11 cellular contexts compared by ENCODE assay signal in the genomic region with DNA sequence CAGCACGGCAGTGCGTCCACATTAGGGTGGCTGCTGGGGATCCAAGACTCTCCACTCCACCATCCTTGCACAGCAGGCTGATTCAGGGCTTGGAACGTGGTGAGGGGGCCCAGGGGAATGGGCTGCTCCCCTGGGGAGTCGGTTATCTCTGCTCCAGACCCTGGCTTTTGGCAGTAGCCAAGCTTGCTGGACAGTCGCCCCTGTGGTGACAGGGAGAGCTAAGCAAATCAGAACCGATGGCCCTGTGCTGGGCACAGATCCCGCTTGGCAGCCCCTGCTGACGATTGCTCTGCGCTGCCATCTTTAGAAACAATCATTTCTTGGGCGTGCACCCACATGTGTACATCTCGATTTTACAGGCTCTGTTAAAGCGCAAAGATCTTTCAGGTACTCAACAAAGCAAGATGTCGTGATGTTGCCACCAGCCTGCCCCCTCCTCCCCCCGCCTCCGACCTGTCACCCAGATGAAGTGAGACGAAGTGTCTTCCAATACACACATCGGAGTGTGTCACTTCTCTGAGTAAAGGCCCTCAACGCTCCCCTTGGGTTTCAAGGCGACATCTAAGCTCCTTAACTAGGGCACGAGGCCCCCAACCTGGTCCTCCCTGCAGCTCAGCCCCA. TPM values are rescaled to one million over a fixed set of nuclear protein-coding genes. Genes with fewer than 3 reads are reported as not detected.
DNase-seq lines count a peak whose midpoint lies in the region; ATAC-seq and TF ChIP-seq lines count a peak whose summit lies in the region.
"Had no signal": no experiment of that assay in that cellular context is flagged by ENCODE, and none has a peak within 500 bp of the region (broad histone marks: within the 10 kb centered on the region; RNA-seq: fewer than 3 reads in every experiment).

No MANE protein-coding gene starts in this region.

- TF ChIP-seq CTCF in BE2C (IDR thresholded peaks at IDR 0.05; ENCODE audit: low read depth, low read length) (no peak), Peyer's patch (IDR thresholded peaks at IDR 0.05) (no peak), right atrium auricular region (IDR thresholded peaks at IDR 0.05) (no peak)

- H3K36me3 ChIP-seq in BE2C (no peaks in the 10 kb centered on the region), Peyer's patch (no peaks in the 10 kb centered on the region), right atrium auricular region (no peaks in the 10 kb centered on the region)
- no peaks in the 10 kb centered on the region for H3K36me3 ChIP-seq in effector memory CD4-positive, alpha-beta T cell (ENCODE audit: control insufficient read depth, insufficient read depth, low read length)

- H3K27ac ChIP-seq in Peyer's patch (peak overlapping the region; percentile 9 to 77 (median 42)), right atrium auricular region (peak overlapping the region; percentile 87 to 89)
- H3K27ac ChIP-seq in effector memory CD4-positive, alpha-beta T cell (ENCODE audit: insufficient read depth, low read length, poor library complexity, severe bottlenecking): no peak overlapping the region
- H3K27ac ChIP-seq: KMS-11 had no signal

- no peaks in the 10 kb centered on the region for H3K9me3 ChIP-seq in BE2C
- no peaks in the 10 kb centered on the region for H3K9me3 ChIP-seq in Peyer's patch
- H3K9me3 ChIP-seq in right atrium auricular region: peaks cover 0 to under 1% of the 10 kb centered on the region in 2 donors
- H3K9me3 ChIP-seq in effector memory CD4-positive, alpha-beta T cell (ENCODE audit: control insufficient read depth, low read length): no peaks in the 10 kb centered on the region

- POLR2A ChIA-PET in activated CD8-positive, alpha-beta T cell treated with anti-CD3 and anti-CD28 coated beads, Interleukin-2, amount 10 ng/mL, durations not matched to agents 7 days and 5 days (lab: Charles Lee): interaction anchor here (1.1 kb wide), 1 partner anchor 20 kb away, joined by 3 read pairs; no protein-coding TSS in a partner anchor

- TF ChIP-seq POLR2A in Peyer's patch (IDR thresholded peaks at IDR 0.05): no peak

- DNase-seq in BE2C (peak; percentile 60), Peyer's patch (no peak), right atrium auricular region (ENCODE audit: low spot score) (no peak), putamen (ENCODE audit: low spot score) (peak; percentile 84), kidney glomerular epithelial cell (lab: John Stamatoyannopoulos, UW) (no peak), NCI-H2081 (lab: John Stamatoyannopoulos, UW) (no peak)
- no peak for DNase-seq in activated CD8-positive, alpha-beta T cell treated with anti-CD3 and anti-CD28 coated beads, Interleukin-2, amount 10 ng/mL, durations not matched to agents 7 days and 5 days
- no peak for DNase-seq in effector memory CD4-positive, alpha-beta T cell
- DNase-seq: AML-193, NCI-H2171 had no signal

- H3K9me3 Mint-ChIP-seq in activated CD8-positive, alpha-beta T cell treated with anti-CD3 and anti-CD28 coated beads, Interleukin-2, amount 10 ng/mL, durations not matched to agents 7 days and 5 days (ENCODE audit: insufficient read depth): no peaks in the 10 kb centered on the region

- H3K27me3 Mint-ChIP-seq in activated CD8-positive, alpha-beta T cell treated with anti-CD3 and anti-CD28 coated beads, Interleukin-2, amount 10 ng/mL, durations not matched to agents 7 days and 5 days (ENCODE audit: low read depth): no peaks in the 10 kb centered on the region

- H3K4me1 ChIP-seq in BE2C: peaks cover 24% of the 10 kb centered on the region
- peaks cover 0 to 32% (median 2%) of the 10 kb centered on the region in 4 donors for H3K4me1 ChIP-seq in Peyer's patch
- H3K4me1 ChIP-seq in right atrium auricular region: peaks cover 0 to 70% of the 10 kb centered on the region in 2 donors
- no peaks in the 10 kb centered on the region for H3K4me1 ChIP-seq in effector memory CD4-positive, alpha-beta T cell (ENCODE audit: control insufficient read depth, insufficient read depth, low read length, poor library complexity, severe bottlenecking)

- no peaks in the 10 kb centered on the region for H3K36me3 Mint-ChIP-seq in activated CD8-positive, alpha-beta T cell treated with anti-CD3 and anti-CD28 coated beads, Interleukin-2, amount 10 ng/mL, durations not matched to agents 7 days and 5 days (ENCODE audit: low read depth)

- H3K27ac Mint-ChIP-seq in activated CD8-positive, alpha-beta T cell treated with anti-CD3 and anti-CD28 coated beads, Interleukin-2, amount 10 ng/mL, durations not matched to agents 7 days and 5 days: no peak overlapping the region

- no peaks in the 10 kb centered on the region for H3K27me3 ChIP-seq in BE2C
- no peaks in the 10 kb centered on the region for H3K27me3 ChIP-seq in Peyer's patch
- H3K27me3 ChIP-seq in right atrium auricular region: no peaks in the 10 kb centered on the region
- H3K27me3 ChIP-seq in effector memory CD4-positive, alpha-beta T cell (replicated peaks; ENCODE audit: control insufficient read depth, insufficient read depth, low read length, poor library complexity, severe bottlenecking): no peaks in the 10 kb centered on the region

- H3K4me3 ChIP-seq in BE2C (ENCODE audit: low read depth, low read length): no peak overlapping the region
- H3K4me3 ChIP-seq in Peyer's patch: no peak overlapping the region
- H3K4me3 ChIP-seq in right atrium auricular region: no peak overlapping the region
- H3K4me3 ChIP-seq in effector memory CD4-positive, alpha-beta T cell (ENCODE audit: insufficient read depth, low read depth, low read length, poor library complexity, severe bottlenecking): no peak overlapping the region

- no peak overlapping the region for H3K4me3 Mint-ChIP-seq in activated CD8-positive, alpha-beta T cell treated with anti-CD3 and anti-CD28 coated beads, Interleukin-2, amount 10 ng/mL, durations not matched to agents 7 days and 5 days

- CTCF ChIA-PET in activated CD8-positive, alpha-beta T cell treated with anti-CD3 and anti-CD28 coated beads, Interleukin-2, amount 10 ng/mL, durations not matched to agents 7 days and 5 days (lab: Charles Lee): no interaction called here

- no peak for ATAC-seq in activated CD8-positive, alpha-beta T cell treated with anti-CD3 and anti-CD28 coated beads, Interleukin-2, amount 10 ng/mL, durations not matched to agents 7 days and 5 days

- H3K4me1 Mint-ChIP-seq in activated CD8-positive, alpha-beta T cell treated with anti-CD3 and anti-CD28 coated beads, Interleukin-2, amount 10 ng/mL, durations not matched to agents 7 days and 5 days (ENCODE audit: low read depth): peaks cover 12% of the 10 kb centered on the region

RNA-seq across cellular contexts. Expression of a gene that starts 55.7 kb away (rescaled TPM):
- 3.6 TPM for polyA plus RNA-seq in BE2C (2012; ENCODE audit: insufficient read depth, insufficient read length, low read depth)
- total RNA-seq in Peyer's patch: 10 to 100 TPM; 12.3 to 37.0 (median 23.6) TPM
- 10 to 100 TPM in 1 of 2 donors, 1 to 10 TPM in 1; 9.4 to 10.5 TPM for total RNA-seq in right atrium auricular region
- 10 to 100 TPM; 17.7 to 18.3 TPM for total RNA-seq in activated CD8-positive, alpha-beta T cell treated with anti-CD3 and anti-CD28 coated beads, Interleukin-2, amount 10 ng/mL, durations not matched to agents 7 days and 5 days

Comparison
In these comparisons a context has a peak if more than half of its experiments do, and no peak if none do; other contexts are left out.
1. DNase-seq: peak in BE2C (single experiment) and putamen (single experiment); none in Peyer's patch (0 of 3), right atrium auricular region (single experiment), activated CD8-positive, alpha-beta T cell treated with anti-CD3 and anti-CD28 coated beads, Interleukin-2, amount 10 ng/mL, durations not matched to agents 7 days and 5 days (single experiment), effector memory CD4-positive, alpha-beta T cell (0 of 3), kidney glomerular epithelial cell (single experiment) and NCI-H2081 (0 of 2).